17 cellular contexts compared by ENCODE assay signal in genomic region chr15:64688179-64688578, GRCh38.
DNase-seq lines count a peak whose midpoint lies in the region; ATAC-seq and TF ChIP-seq lines count a peak whose summit lies in the region.
"Had no signal": no experiment of that assay in that cellular context is flagged by ENCODE, and none has a peak within 500 bp of the region (broad histone marks: within the 10 kb centered on the region; RNA-seq: fewer than 3 reads in every experiment).

No MANE protein-coding gene starts in this region.

- H3K27ac Mint-ChIP-seq in activated naive CD4-positive, alpha-beta T cell treated with anti-CD3 and anti-CD28 coated beads, Interleukin-2, amount 10 ng/mL, durations not matched to agents 7 days and 5 days = peak overlapping the region; percentile 79
- H3K27ac Mint-ChIP-seq in activated naive CD8-positive, alpha-beta T cell treated with anti-CD3 and anti-CD28 coated beads, Interleukin-2, amount 10 ng/mL, durations not matched to agents 7 days and 5 days = peak overlapping the region; percentile 57

- H3K36me3 Mint-ChIP-seq in activated naive CD4-positive, alpha-beta T cell treated with anti-CD3 and anti-CD28 coated beads, Interleukin-2, amount 10 ng/mL, durations not matched to agents 7 days and 5 days = peaks cover 47% of the 10 kb centered on the region
- H3K36me3 Mint-ChIP-seq in activated naive CD8-positive, alpha-beta T cell treated with anti-CD3 and anti-CD28 coated beads, Interleukin-2, amount 10 ng/mL, durations not matched to agents 7 days and 5 days = peaks cover 11% of the 10 kb centered on the region

- no peak for ATAC-seq in activated naive CD8-positive, alpha-beta T cell treated with anti-CD3 and anti-CD28 coated beads, Interleukin-2, amount 10 ng/mL, durations not matched to agents 7 days and 5 days (ENCODE audit: low read depth)
- ATAC-seq in GM18873 (IDR thresholded peaks at IDR 0.05; ENCODE audit: low FRiP score, unreplicated experiment) = no peak
- ATAC-seq: activated T-cell treated with anti-CD3 and anti-CD28 coated beads, Interleukin-2, amount 50 U/mL, for 4 hours; Panc1 had no signal

- H2BK120ac ChIP-seq in mesendoderm (ENCODE audit: low read depth, low read length) = no peak overlapping the region

- H3K4me3 ChIP-seq in mesendoderm (ENCODE audit: low read length) (no peak overlapping the region), stomach (no peak overlapping the region)

- no peak overlapping the region for H2BK5ac ChIP-seq in mesendoderm (ENCODE audit: low read length)

- H3K79me2 ChIP-seq in mesendoderm (ENCODE audit: control insufficient read depth, insufficient read depth, low read length) = peaks cover 4% of the 10 kb centered on the region

- no peaks in the 10 kb centered on the region for H3K27me3 ChIP-seq in mesendoderm (ENCODE audit: insufficient read depth, low read length, poor library complexity)
- H3K27me3 ChIP-seq in stomach = no peaks in the 10 kb centered on the region
- H3K27me3 ChIP-seq: brain microvascular endothelial cell had no signal

- no peaks in the 10 kb centered on the region for H3K27me3 Mint-ChIP-seq in activated naive CD4-positive, alpha-beta T cell treated with anti-CD3 and anti-CD28 coated beads, Interleukin-2, amount 10 ng/mL, durations not matched to agents 7 days and 5 days
- no peaks in the 10 kb centered on the region for H3K27me3 Mint-ChIP-seq in activated naive CD8-positive, alpha-beta T cell treated with anti-CD3 and anti-CD28 coated beads, Interleukin-2, amount 10 ng/mL, durations not matched to agents 7 days and 5 days
- H3K27me3 Mint-ChIP-seq: natural killer cell treated with Interleukin-12 subunit alpha and Interleukin-12 subunit beta and Interleukin-15 and Interleukin-18, amount 100 ng/mL, for 72 hours had no signal

- no peak for TF ChIP-seq CTCF in stomach (IDR thresholded peaks at IDR 0.05)

- no peak overlapping the region for H3K9ac ChIP-seq in mesendoderm (ENCODE audit: low read length)

- CTCF ChIA-PET in activated naive CD4-positive, alpha-beta T cell treated with anti-CD3 and anti-CD28 coated beads, Interleukin-2, amount 10 ng/mL, durations not matched to agents 7 days and 5 days (lab: Charles Lee) = interaction anchor here (1.8 to 6.1 kb wide), 3 partner anchors 15 to 40 kb away, joined by 7 to 78 read pairs (median 24); no protein-coding TSS in a partner anchor

- H2BK15ac ChIP-seq in mesendoderm (replicated peaks; ENCODE audit: low read depth) = no peak overlapping the region

- POLR2A ChIA-PET in activated naive CD8-positive, alpha-beta T cell treated with anti-CD3 and anti-CD28 coated beads, Interleukin-2, amount 10 ng/mL, durations not matched to agents 7 days and 5 days (lab: Charles Lee) = no interaction called here

- H3K23ac ChIP-seq in mesendoderm (ENCODE audit: low read length) = no peak overlapping the region

- H3K4me2 ChIP-seq in mesendoderm (ENCODE audit: low read length) = no peak overlapping the region

- no peak overlapping the region for H3K4me3 Mint-ChIP-seq in activated naive CD4-positive, alpha-beta T cell treated with anti-CD3 and anti-CD28 coated beads, Interleukin-2, amount 10 ng/mL, durations not matched to agents 7 days and 5 days
- H3K4me3 Mint-ChIP-seq in activated naive CD8-positive, alpha-beta T cell treated with anti-CD3 and anti-CD28 coated beads, Interleukin-2, amount 10 ng/mL, durations not matched to agents 7 days and 5 days = no peak overlapping the region
- H3K4me3 Mint-ChIP-seq: activated T-cell treated with anti-CD3 and anti-CD28 coated beads, Interleukin-2, amount 50 U/mL, for 4 hours; natural killer cell treated with Interleukin-12 subunit alpha and Interleukin-12 subunit beta and Interleukin-15 and Interleukin-18, amount 100 ng/mL, for 72 hours had no signal

- H3K18ac ChIP-seq in mesendoderm (ENCODE audit: low read length) = no peak overlapping the region

- H3K4ac ChIP-seq in mesendoderm (ENCODE audit: low read depth, low read length) = no peak overlapping the region

- peak overlapping the region; percentile 4 for H3K27ac ChIP-seq in mesendoderm (ENCODE audit: low read depth, low read length)
- peak overlapping the region in 4 of 5 donors; percentile 19 to 70 (median 41) for H3K27ac ChIP-seq in stomach
- H3K27ac ChIP-seq: brain microvascular endothelial cell had no signal

- no peak overlapping the region for H3K56ac ChIP-seq in mesendoderm (ENCODE audit: low read length)

- no peaks in the 10 kb centered on the region for H3K4me1 Mint-ChIP-seq in activated naive CD4-positive, alpha-beta T cell treated with anti-CD3 and anti-CD28 coated beads, Interleukin-2, amount 10 ng/mL, durations not matched to agents 7 days and 5 days
- peaks cover 2% of the 10 kb centered on the region for H3K4me1 Mint-ChIP-seq in activated naive CD8-positive, alpha-beta T cell treated with anti-CD3 and anti-CD28 coated beads, Interleukin-2, amount 10 ng/mL, durations not matched to agents 7 days and 5 days

- H2AK5ac ChIP-seq in mesendoderm (ENCODE audit: low read length) = no peak overlapping the region

- H3K9me3 ChIP-seq in stomach = no peaks in the 10 kb centered on the region

- no peak for TF ChIP-seq EP300 in stomach (IDR thresholded peaks at IDR 0.05)

- H3K79me1 ChIP-seq in mesendoderm (ENCODE audit: low read length) = peaks cover 11% of the 10 kb centered on the region

- H3K36me3 ChIP-seq in mesendoderm (ENCODE audit: control insufficient read depth, insufficient read depth, low read length) = peaks cover 20% of the 10 kb centered on the region
- peaks cover 57 to 92% (median 81%) of the 10 kb centered on the region in 4 donors for H3K36me3 ChIP-seq in stomach

- H4K8ac ChIP-seq in mesendoderm (ENCODE audit: low read depth, low read length) = no peak overlapping the region

- intact Hi-C loops in stomach (cut with DNase I; ENCODE audit: low total_unique reads) = loop anchor here (5.0 kb wide), 1 partner anchor 39 kb away; no protein-coding TSS in a partner anchor

- no peak for TF ChIP-seq POLR2A in stomach (IDR thresholded peaks at IDR 0.05)

- no peak overlapping the region for H4K5ac ChIP-seq in mesendoderm (ENCODE audit: low read length)

- H3K4me1 ChIP-seq in mesendoderm (ENCODE audit: control insufficient read depth, low read depth, low read length) (peaks cover 8% of the 10 kb centered on the region), stomach (peaks cover 21 to 66% (median 42%) of the 10 kb centered on the region in 4 donors)

- no CpG with 5 or more reads among the region's 3 CpGs for WGBS in mesendoderm (ENCODE audit: extremely low coverage, insufficient coverage, low lambda C conversion rate)
- 70 to 82% (median 74%) methylated on average over 3 of the region's 3 CpGs for WGBS in stomach, 5 donors

- no peak for DNase-seq in activated naive CD4-positive, alpha-beta T cell treated with anti-CD3 and anti-CD28 coated beads, Interleukin-2, amount 10 ng/mL, durations not matched to agents 7 days and 5 days
- no peak for DNase-seq in activated naive CD4-positive, alpha-beta T cell treated with anti-CD3 and anti-CD28 coated beads, Interleukin-2, amount 50 U/mL, for 16 hours
- no peak for DNase-seq in activated naive CD8-positive, alpha-beta T cell treated with anti-CD3 and anti-CD28 coated beads, Interleukin-2, amount 10 ng/mL, durations not matched to agents 7 days and 5 days
- DNase-seq in mesendoderm (no peak), stomach (no peak), NCI-H1105 (lab: John Stamatoyannopoulos, UW) (no peak), DMS153 treated with DMSO at 0.1 percent for 48 hours (lab: John Stamatoyannopoulos, UW; ENCODE audit: unreplicated experiment) (no peak)
- DNase-seq: activated T-cell treated with anti-CD3 and anti-CD28 coated beads, Interleukin-2, amount 50 U/mL, for 4 hours; brain microvascular endothelial cell; COR-L47; GOT3; IMR-90; NCI-H1092 treated with DMSO at 0.1 percent for 48 hours; NCI-H510A had no signal

- no peaks in the 10 kb centered on the region for H3K9me3 Mint-ChIP-seq in activated naive CD4-positive, alpha-beta T cell treated with anti-CD3 and anti-CD28 coated beads, Interleukin-2, amount 10 ng/mL, durations not matched to agents 7 days and 5 days
- H3K9me3 Mint-ChIP-seq in activated naive CD8-positive, alpha-beta T cell treated with anti-CD3 and anti-CD28 coated beads, Interleukin-2, amount 10 ng/mL, durations not matched to agents 7 days and 5 days = no peaks in the 10 kb centered on the region
- H3K9me3 Mint-ChIP-seq: activated T-cell treated with anti-CD3 and anti-CD28 coated beads, Interleukin-2, amount 50 U/mL, for 4 hours; natural killer cell treated with Interleukin-12 subunit alpha and Interleukin-12 subunit beta and Interleukin-15 and Interleukin-18, amount 100 ng/mL, for 72 hours had no signal
